Comparison of ENCODE assay signal across 14 cellular contexts in the genomic region with DNA sequence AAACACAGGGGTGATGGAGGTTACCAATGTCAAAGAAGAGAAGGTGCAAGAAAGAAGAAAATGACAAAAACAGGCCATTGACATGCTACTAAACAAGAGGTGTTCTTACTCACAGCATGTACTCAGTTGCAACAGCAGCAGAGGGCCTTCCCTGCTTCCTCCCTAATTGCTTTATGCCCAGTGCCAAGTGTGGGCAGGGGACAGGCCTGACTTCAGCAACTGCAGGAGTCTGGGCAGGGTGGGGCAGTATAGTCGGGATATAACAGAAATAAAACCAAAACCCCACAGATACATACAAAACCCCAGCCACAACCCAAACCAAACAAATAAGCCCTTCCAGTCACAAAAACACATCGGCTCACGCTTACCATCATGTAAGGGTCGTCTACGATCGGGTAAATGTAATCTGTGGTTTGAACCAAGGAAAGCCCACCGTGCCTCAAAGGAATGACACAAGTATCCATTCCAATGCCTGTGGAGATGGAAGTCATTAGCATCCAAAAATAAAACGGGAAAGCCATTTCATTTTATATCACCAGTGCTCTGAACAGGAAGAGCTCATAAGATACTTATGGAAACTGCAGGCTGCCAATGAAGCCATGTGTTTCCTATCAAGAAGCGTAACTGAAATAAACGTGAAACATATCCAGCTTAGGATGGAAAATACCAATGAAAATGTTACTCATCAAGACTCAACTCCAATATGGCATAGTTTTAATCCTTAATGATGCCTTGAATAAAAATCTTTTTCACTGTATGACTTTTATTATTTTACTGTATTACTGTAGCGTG. TPM values are rescaled to one million over a fixed set of nuclear protein-coding genes. Genes with fewer than 3 reads are reported as not detected.
DNase-seq lines count a peak whose midpoint lies in the region; ATAC-seq and TF ChIP-seq lines count a peak whose summit lies in the region.
"Had no signal": no experiment of that assay in that cellular context is flagged by ENCODE, and none has a peak within 500 bp of the region (broad histone marks: within the 10 kb centered on the region; RNA-seq: fewer than 3 reads in every experiment).

No MANE protein-coding gene starts in this region.

- 18 to 31% methylated on average over 11 of the region's 11 CpGs for WGBS in heart right ventricle, 2 donors
- 51 to 71% methylated on average over 11 of the region's 11 CpGs for WGBS in sigmoid colon, 2 donors

- H3K27me3 Mint-ChIP-seq in nephron progenitor cell (ENCODE audit: low read depth, poor library complexity): no peaks in the 10 kb centered on the region
- H3K27me3 Mint-ChIP-seq in stimulated activated memory B cell treated with anti-CD40 and anti-IgM and Interleukin-4, amounts not matched to agents 10 μg/mL and 1 μg/mL and 100 μg/mL, for 72 hours: no peaks in the 10 kb centered on the region

- peaks cover 80% of the 10 kb centered on the region for H3K36me3 Mint-ChIP-seq in nephron progenitor cell (ENCODE audit: low read depth)
- peaks cover 42% of the 10 kb centered on the region for H3K36me3 Mint-ChIP-seq in stimulated activated memory B cell treated with anti-CD40 and anti-IgM and Interleukin-4, amounts not matched to agents 10 μg/mL and 1 μg/mL and 100 μg/mL, for 72 hours

- TF ChIP-seq EP300 in sigmoid colon (IDR thresholded peaks at IDR 0.05): no peak

- H3K27ac ChIP-seq in heart right ventricle (peak overlapping the region in 7 of 10 donors; percentile 8 to 71 (median 57)), sigmoid colon (peak overlapping the region in 3 of 4 donors; percentile 45 to 53 (median 51))
- H3K27ac ChIP-seq: ascending aorta had no signal

- TF ChIP-seq CTCF in astrocyte of the spinal cord (IDR thresholded peaks at IDR 0.05; ENCODE audit: low read depth, low read length) (no peak), heart right ventricle (IDR thresholded peaks at IDR 0.05) (no peak), sigmoid colon (IDR thresholded peaks at IDR 0.05) (no peak), nephron progenitor cell (IDR thresholded peaks at IDR 0.05) (no peak)

- H3K36me3 ChIP-seq in heart right ventricle: peaks cover 0 to 74% (median 8%) of the 10 kb centered on the region in 9 donors
- H3K36me3 ChIP-seq in sigmoid colon: peaks cover 0 to 21% (median 9%) of the 10 kb centered on the region in 4 donors

- H3K27me3 ChIP-seq in heart right ventricle (no peaks in the 10 kb centered on the region), sigmoid colon (no peaks in the 10 kb centered on the region)
- H3K27me3 ChIP-seq: ascending aorta had no signal

- H3K4me1 ChIP-seq in heart right ventricle (peaks cover 5 to 44% (median 33%) of the 10 kb centered on the region in 9 donors), sigmoid colon (peaks cover 0 to 30% (median 24%) of the 10 kb centered on the region in 4 donors)
- H3K4me1 ChIP-seq: ascending aorta had no signal

- H3K9me3 ChIP-seq in heart right ventricle (no peaks in the 10 kb centered on the region), sigmoid colon (no peaks in the 10 kb centered on the region)
- H3K9me3 ChIP-seq: ascending aorta had no signal

- in situ Hi-C loops in astrocyte of the spinal cord (cut with HindIII; ENCODE audit: low sequenced_read_pairs): no loop called here

- no peak overlapping the region for H3K27ac Mint-ChIP-seq in nephron progenitor cell
- no peak overlapping the region for H3K27ac Mint-ChIP-seq in stimulated activated memory B cell treated with anti-CD40 and anti-IgM and Interleukin-4, amounts not matched to agents 10 μg/mL and 1 μg/mL and 100 μg/mL, for 72 hours

- DNase-seq in GM04504 (ENCODE audit: low read depth) (peak; percentile 68), astrocyte of the spinal cord (ENCODE audit: low read depth, low spot score) (peak; percentile 56), heart right ventricle (no peak), sigmoid colon (no peak), nephron progenitor cell (no peak), SHP77 treated with DMSO at 0.1 percent for 48 hours (lab: John Stamatoyannopoulos, UW) (no peak), NAMALWA (ENCODE audit: low spot score) (no peak)
- DNase-seq: activated T-cell treated with anti-CD3 and anti-CD28 coated beads, Interleukin-2, amount 50 U/mL, for 4 hours; NCI-H2081; retina; substantia nigra; SW 1271 had no signal

- H3K9me3 Mint-ChIP-seq in nephron progenitor cell: no peaks in the 10 kb centered on the region
- no peaks in the 10 kb centered on the region for H3K9me3 Mint-ChIP-seq in stimulated activated memory B cell treated with anti-CD40 and anti-IgM and Interleukin-4, amounts not matched to agents 10 μg/mL and 1 μg/mL and 100 μg/mL, for 72 hours
- H3K9me3 Mint-ChIP-seq: activated T-cell treated with anti-CD3 and anti-CD28 coated beads, Interleukin-2, amount 50 U/mL, for 4 hours had no signal

- ATAC-seq in heart right ventricle: peak in 7 of 8 donors; percentile 35 to 76 (median 53)
- no peak for ATAC-seq in stimulated activated memory B cell treated with anti-CD40 and anti-IgM and Interleukin-4, amounts not matched to agents 10 μg/mL and 1 μg/mL and 100 μg/mL, for 72 hours
- ATAC-seq: activated T-cell treated with anti-CD3 and anti-CD28 coated beads, Interleukin-2, amount 50 U/mL, for 4 hours had no signal

- TF ChIP-seq POLR2A in sigmoid colon (IDR thresholded peaks at IDR 0.05): no peak

- H3K4me3 ChIP-seq in astrocyte of the spinal cord (ENCODE audit: low read depth, low read length) (no peak overlapping the region), heart right ventricle (no peak overlapping the region), sigmoid colon (peak overlapping the region in 1 of 4 donors; percentile 12)
- H3K4me3 ChIP-seq: ascending aorta had no signal

- H3K4me1 Mint-ChIP-seq in nephron progenitor cell: peaks cover 14% of the 10 kb centered on the region
- H3K4me1 Mint-ChIP-seq in stimulated activated memory B cell treated with anti-CD40 and anti-IgM and Interleukin-4, amounts not matched to agents 10 μg/mL and 1 μg/mL and 100 μg/mL, for 72 hours: peaks cover 25% of the 10 kb centered on the region

- intact Hi-C loops in heart right ventricle (cut with DNase I) (loop anchor here in 1 of 10 donors (1.0 kb wide), 1 partner anchor 11 kb away; no protein-coding TSS in a partner anchor), sigmoid colon (cut with DNase I) (no loop called here)

- H3K4me3 Mint-ChIP-seq in nephron progenitor cell: no peak overlapping the region
- no peak overlapping the region for H3K4me3 Mint-ChIP-seq in stimulated activated memory B cell treated with anti-CD40 and anti-IgM and Interleukin-4, amounts not matched to agents 10 μg/mL and 1 μg/mL and 100 μg/mL, for 72 hours
- H3K4me3 Mint-ChIP-seq: activated T-cell treated with anti-CD3 and anti-CD28 coated beads, Interleukin-2, amount 50 U/mL, for 4 hours had no signal

RNA-seq across cellular contexts. Expression of a gene that starts 9.6 kb away (rescaled TPM):
- total RNA-seq in heart right ventricle (10 to 100 TPM; 26.7 to 38.9 (median 30.4) TPM), sigmoid colon (10 to 100 TPM; 31.4 to 41.0 (median 37.6) TPM)
- polyA plus RNA-seq in heart right ventricle (10 to 100 TPM; 17.6 to 23.2 TPM), sigmoid colon (10 to 100 TPM; 25.9 to 33.5 (median 32.4) TPM)

RNA-seq across cellular contexts. Expression of a gene that starts 38.7 kb away (rescaled TPM):
- 100 to 1,000 TPM in 9 of 10 donors, 10 to 100 TPM in 1; 97.3 to 188 (median 162) TPM for total RNA-seq in heart right ventricle
- 10 to 100 TPM; 51.1 to 56.7 TPM for polyA plus RNA-seq in heart right ventricle
- 10 to 100 TPM; 39.9 to 48.1 (median 41.6) TPM for total RNA-seq in sigmoid colon
- polyA plus RNA-seq in sigmoid colon: 100 to 1,000 TPM in 1 of 3 donors, 10 to 100 TPM in 2; 23.3 to 193 (median 87.7) TPM

Comparison
In these comparisons a context has a peak if more than half of its experiments do, and no peak if none do; other contexts are left out.
1. DNase-seq: peak in GM04504 (single experiment) and astrocyte of the spinal cord (single experiment); none in heart right ventricle (0 of 2), sigmoid colon (single experiment), nephron progenitor cell (single experiment), SHP77 treated with DMSO at 0.1 percent for 48 hours (single experiment) and NAMALWA (single experiment).